ENCODE assay signal across 28 cellular contexts in genomic region chr14:102616799-102617198, GRCh38. TPM values are rescaled to one million over a fixed set of nuclear protein-coding genes. Genes with fewer than 3 reads are reported as not detected.
DNase-seq lines count a peak whose midpoint lies in the region; TF ChIP-seq lines count a peak whose summit lies in the region.
"Had no signal": no experiment of that assay in that cellular context is flagged by ENCODE, and none has a peak within 500 bp of the region (broad histone marks: within the 10 kb centered on the region; RNA-seq: fewer than 3 reads in every experiment).

No MANE protein-coding gene starts in this region.

- H3F3A ChIP-seq in smooth muscle cell (ENCODE audit: low read depth), result no peaks in the 10 kb centered on the region

- H3K79me2 ChIP-seq in Karpas-422 (ENCODE audit: low read length) (peaks cover 96% of the 10 kb centered on the region), fibroblast of lung (ENCODE audit: control insufficient read depth, insufficient read depth, low read length) (peaks cover 39% of the 10 kb centered on the region), smooth muscle cell (ENCODE audit: low read depth) (peaks cover 98% of the 10 kb centered on the region)

- peaks cover 13% of the 10 kb centered on the region for H3K4me1 Mint-ChIP-seq in mesothelial cell of epicardium

- H3K9me2 ChIP-seq in Karpas-422 (replicated peaks; ENCODE audit: insufficient read depth, low read length), result no peaks in the 10 kb centered on the region

- H3K27me3 Mint-ChIP-seq in mesothelial cell of epicardium (ENCODE audit: low read depth), result no peaks in the 10 kb centered on the region
- H3K27me3 Mint-ChIP-seq: CD4-positive, CD25-positive, alpha-beta regulatory T cell had no signal

- H2AFZ ChIP-seq in Karpas-422 (ENCODE audit: low read length) (no peak overlapping the region), fibroblast of lung (ENCODE audit: low read length) (no peak overlapping the region), smooth muscle cell (ENCODE audit: low read depth) (no peak overlapping the region)
- H2AFZ ChIP-seq: hepatocyte had no signal

- H3K4me3 ChIP-seq in AG10803 (ENCODE audit: low read length), result no peak overlapping the region
- no peak overlapping the region for H3K4me3 ChIP-seq in Karpas-422 (ENCODE audit: low read length)
- no peak overlapping the region for H3K4me3 ChIP-seq in fibroblast of lung (replicated peaks in 1 of 4; ENCODE audit: control extremely low read depth in 1 of 4, insufficient read depth in 1 of 4, low read depth in 3 of 4, low read length in 4 of 4)
- H3K4me3 ChIP-seq in smooth muscle cell, result no peak overlapping the region
- H3K4me3 ChIP-seq: adrenal gland, cardiac muscle cell, hepatocyte, spleen, tibial nerve had no signal

- no peak overlapping the region for H3K4me3 Mint-ChIP-seq in mesothelial cell of epicardium
- H3K4me3 Mint-ChIP-seq: CD4-positive, CD25-positive, alpha-beta regulatory T cell had no signal

- H3K9ac ChIP-seq in Karpas-422 (ENCODE audit: low read length) (no peak overlapping the region), fibroblast of lung (ENCODE audit: insufficient read depth, low read length) (no peak overlapping the region), smooth muscle cell (ENCODE audit: low read depth) (no peak overlapping the region)

- no peaks in the 10 kb centered on the region for H3K27me3 ChIP-seq in Karpas-422 (ENCODE audit: low read length)
- H3K27me3 ChIP-seq in fibroblast of lung (ENCODE audit: control insufficient read depth, insufficient read depth, low read length), result no peaks in the 10 kb centered on the region
- H3K27me3 ChIP-seq in smooth muscle cell (ENCODE audit: low read depth), result no peaks in the 10 kb centered on the region
- H3K27me3 ChIP-seq: adrenal gland, cardiac muscle cell, hepatocyte, spleen, tibial nerve had no signal

- H3K36me3 Mint-ChIP-seq in mesothelial cell of epicardium, result peaks cover 10% of the 10 kb centered on the region

- no peak for TF ChIP-seq CTCF in AG10803 (conservative IDR thresholded peaks at IDR 0.05; ENCODE audit: low read length)
- no peak for TF ChIP-seq CTCF in fibroblast of lung (conservative IDR thresholded peaks at IDR 0.05 in 1 of 2, IDR thresholded peaks at IDR 0.05 in 1 of 2; ENCODE audit: low read depth in 1 of 2, low read length in 2 of 2)
- no peak for TF ChIP-seq CTCF in mesothelial cell of epicardium (IDR thresholded peaks at IDR 0.05; ENCODE audit: unreplicated experiment)
- TF ChIP-seq CTCF in smooth muscle cell (IDR thresholded peaks at IDR 0.05; ENCODE audit: borderline replicate concordance, insufficient read depth, poor library complexity, severe bottlenecking), result no peak

- H3K36me3 ChIP-seq in Karpas-422 (ENCODE audit: insufficient read depth, low read length) (0 out of 2 replicates have a peak, but pooled peaks cover 5% of the 10 kb centered on the region), fibroblast of lung (ENCODE audit: control insufficient read depth, insufficient read depth, low read length) (no peaks in the 10 kb centered on the region), smooth muscle cell (ENCODE audit: low read depth) (no peaks in the 10 kb centered on the region)
- H3K36me3 ChIP-seq: adrenal gland, cardiac muscle cell, spleen, tibial nerve, WERI-Rb-1 had no signal

- H4K20me1 ChIP-seq in Karpas-422 (ENCODE audit: insufficient read depth, low read depth, low read length) (peaks cover 24% of the 10 kb centered on the region), fibroblast of lung (ENCODE audit: control insufficient read depth, extremely low read depth, insufficient read depth, low read length) (no peaks in the 10 kb centered on the region), smooth muscle cell (ENCODE audit: low read depth) (peaks cover 97% of the 10 kb centered on the region)

- H3K4me1 ChIP-seq in Karpas-422 (ENCODE audit: low read length) (peaks cover 26% of the 10 kb centered on the region), fibroblast of lung (ENCODE audit: control insufficient read depth, extremely low read depth, insufficient read depth, low read length) (peaks cover 2% of the 10 kb centered on the region), smooth muscle cell (ENCODE audit: low read depth) (peaks cover 4% of the 10 kb centered on the region)

- 92% methylated on average over 3 of the region's 3 CpGs for WGBS in smooth muscle cell (ENCODE audit: low lambda C conversion rate)

- H3K9me3 ChIP-seq in Karpas-422 (ENCODE audit: low read length), result no peaks in the 10 kb centered on the region
- H3K9me3 ChIP-seq in fibroblast of lung (ENCODE audit: control insufficient read depth, insufficient read depth, low read depth, low read length), result no peaks in the 10 kb centered on the region
- H3K9me3 ChIP-seq in smooth muscle cell (replicated peaks; ENCODE audit: low read depth), result no peaks in the 10 kb centered on the region
- H3K9me3 ChIP-seq: adrenal gland, spleen, tibial nerve had no signal

- H3K4me2 ChIP-seq in Karpas-422 (ENCODE audit: low read depth, low read length, poor library complexity, severe bottlenecking), result no peak overlapping the region
- H3K4me2 ChIP-seq in fibroblast of lung (ENCODE audit: extremely low read depth, insufficient read depth, low read length), result peak overlapping the region; percentile 51
- H3K4me2 ChIP-seq in smooth muscle cell, result no peak overlapping the region
- H3K4me2 ChIP-seq: hepatocyte had no signal

- H3K9me3 Mint-ChIP-seq in mesothelial cell of epicardium, result no peaks in the 10 kb centered on the region
- H3K9me3 Mint-ChIP-seq: CD4-positive, CD25-positive, alpha-beta regulatory T cell had no signal

- peak overlapping the region; percentile 45 for H3K27ac Mint-ChIP-seq in mesothelial cell of epicardium

- H3K27ac ChIP-seq in Karpas-422 (ENCODE audit: low read length), result 0 out of 2 replicates have a peak overlapping the region, but pooled peaks have one; percentile 3
- H3K27ac ChIP-seq in fibroblast of lung (ENCODE audit: insufficient read depth, low read length), result no peak overlapping the region
- no peak overlapping the region for H3K27ac ChIP-seq in substantia nigra (ENCODE audit: low read depth, low read length, poor library complexity, severe bottlenecking)
- no peak overlapping the region for H3K27ac ChIP-seq in smooth muscle cell (ENCODE audit: low read depth)
- H3K27ac ChIP-seq: cardiac muscle cell, hepatocyte, HL-60, RWPE1, tibial nerve, WERI-Rb-1 had no signal

- DNase-seq in AG10803 (ENCODE audit: low read depth) (peak; percentile 35), Karpas-422 (no peak), fibroblast of lung (ENCODE audit: low read depth in 2 of 2) (peak in 1 of 2 donors; percentile 42), mesothelial cell of epicardium (ENCODE audit: low spot score in 2 of 2, unreplicated experiment in 2 of 2) (no peak), substantia nigra (lab: John Stamatoyannopoulos, UW) (no peak), smooth muscle cell (lab: John Stamatoyannopoulos, UW; ENCODE audit: unreplicated experiment) (no peak), NCI-H1417 (lab: John Stamatoyannopoulos, UW) (no peak)
- DNase-seq in activated T-cell treated with anti-CD3 and anti-CD28 coated beads, Interleukin-2, amount 50 U/mL, for 48 hours, result no peak
- DNase-seq: activated CD4-positive, alpha-beta T cell treated with anti-CD3 and anti-CD28 coated beads, Interleukin-2, amount 50 U/mL, for 4 hours; activated CD8-positive, alpha-beta memory T cell treated with anti-CD3 and anti-CD28 coated beads, Interleukin-2, amount 50 U/mL, for 48 hours; activated effector memory CD4-positive, alpha-beta T cell treated with anti-CD3 and anti-CD28 coated beads, Interleukin-2, amount 50 U/mL, for 16 hours; CD4-positive, CD25-positive, alpha-beta regulatory T cell; dermis blood vessel endothelial cell; foreskin fibroblast; MM.1S; NCI-H1436 treated with DMSO at 0.1 percent for 48 hours; NCI-H524; nucleus accumbens; spleen; stimulated activated CD4-positive, alpha-beta T cell treated with anti-CD3 and anti-CD28 coated beads, Interleukin-4, amount 100 ng/mL, for 1 hour; stimulated activated naive CD8-positive, alpha-beta T cell treated with anti-CD3 and anti-CD28 coated beads, Interleukin-15, Interleukin-2, amounts not matched to agents 100 U/mL and 50 U/mL, for 24 hours; WERI-Rb-1 had no signal

RNA-seq across cellular contexts. Expression of gene RCOR1, which starts 24.4 kb away (rescaled TPM):
- 23.3 and 46.9 TPM in 2 replicates for total RNA-seq in Karpas-422 (2014; rRNA removed; shearing (Covaris generic); ENCODE audit: low replicate concordance)
- total RNA-seq in fibroblast of lung (6.7 and 11.4 TPM in 2 replicates), mesothelial cell of epicardium (43.2 to 47.4 TPM (median 45.1 TPM) in 3 replicates), smooth muscle cell (25.7 and 29.3 TPM in 2 replicates)
- polyA plus RNA-seq in fibroblast of lung (18.7 and 19.6 TPM in 2 replicates), smooth muscle cell (4.4 and 5.5 TPM in 2 replicates)
- 11.3 and 12.4 TPM in 2 replicates for polyA plus RNA-seq in fibroblast of lung (2012)
- 13.1 and 15.5 TPM in 2 replicates for polyA minus RNA-seq in fibroblast of lung (ENCODE audit: low replicate concordance)
